20 cellular contexts compared by ENCODE assay signal in genomic region chr18:1292167-1292566, GRCh38.
DNase-seq lines count a peak whose midpoint lies in the region; ATAC-seq, FAIRE-seq and TF ChIP-seq lines count a peak whose summit lies in the region.
"Had no signal": no experiment of that assay in that cellular context is flagged by ENCODE, and none has a peak within 500 bp of the region (broad histone marks: within the 10 kb centered on the region; RNA-seq: fewer than 3 reads in every experiment).

No MANE protein-coding gene starts in this region.

- peak; percentile 26 for DNase-seq in NCI-H2029 (lab: John Stamatoyannopoulos, UW)
- no peak for DNase-seq in NCI-H2029 treated with DMSO at 0.1 percent for 48 hours (lab: John Stamatoyannopoulos, UW)
- DNase-seq in right lobe of liver: no peak
- DNase-seq in HepG2 (ENCODE audit: low spot score): no peak
- DNase-seq in NCI-H774 (lab: John Stamatoyannopoulos, UW): peak; percentile 45
- no peak for DNase-seq in pancreas
- DNase-seq in MG63: no peak
- DNase-seq in activated CD8-positive, alpha-beta memory T cell treated with anti-CD3 and anti-CD28 coated beads, Interleukin-2, amount 10 ng/mL, durations not matched to agents 7 days and 5 days: no peak
- DNase-seq: 8988T; ACHN; Calu3; CD4-positive, CD25-positive, alpha-beta regulatory T cell; DMS 273 treated with DMSO at 0.1 percent for 48 hours; DMS79 treated with DMSO at 0.1 percent for 48 hours; EL; GOT3; H9 had no signal

- TF ChIP-seq POLR2A in right lobe of liver (IDR thresholded peaks at IDR 0.05): no peak
- TF ChIP-seq POLR2A in HepG2 (IDR thresholded peaks at IDR 0.05; ENCODE audit: insufficient read depth in 1 of 2, low read depth in 2 of 2, low read length in 2 of 2): no peak

- H3K36me3 Mint-ChIP-seq in activated CD8-positive, alpha-beta memory T cell treated with anti-CD3 and anti-CD28 coated beads, Interleukin-2, amount 10 ng/mL, durations not matched to agents 7 days and 5 days: no peaks in the 10 kb centered on the region
- H3K36me3 Mint-ChIP-seq: CD4-positive, CD25-positive, alpha-beta regulatory T cell had no signal

- CTCF ChIA-PET in HepG2 (lab: Yijun Ruan, JAX; ENCODE audit: low intra/inter-chr PET ratio, low total read pairs): no interaction called here
- CTCF ChIA-PET in activated CD8-positive, alpha-beta memory T cell treated with anti-CD3 and anti-CD28 coated beads, Interleukin-2, amount 10 ng/mL, durations not matched to agents 7 days and 5 days (lab: Charles Lee): no interaction called here

- H4K20me1 ChIP-seq in HepG2 (ENCODE audit: insufficient read depth, low read length): no peaks in the 10 kb centered on the region
- H4K20me1 ChIP-seq: BLaER1 treated with 17β-estradiol and CSF1 and Interleukin-3, amounts not matched to agents 10 nM and 100 nM had no signal

- H2AFZ ChIP-seq in HepG2 (ENCODE audit: low read length): no peak overlapping the region

- H3K9ac ChIP-seq in HepG2 (ENCODE audit: insufficient read depth, low read depth, low read length): no peak overlapping the region
- H3K9ac ChIP-seq: BLaER1 treated with 17β-estradiol and CSF1 and Interleukin-3, amounts not matched to agents 10 nM and 100 nM had no signal

- no peak for TF ChIP-seq CTCF in right lobe of liver (IDR thresholded peaks at IDR 0.05)
- no peak for TF ChIP-seq CTCF in HepG2 (CRISPR knock-in tag; IDR thresholded peaks at IDR 0.05)
- no peak for TF ChIP-seq CTCF in pancreas (IDR thresholded peaks at IDR 0.05)

- ATAC-seq in right lobe of liver (peak; percentile 56 to 82 (median 68)), HepG2 (no peak), pancreas (peak in 3 of 4 donors; percentile 39 to 57 (median 42))
- ATAC-seq in activated CD8-positive, alpha-beta memory T cell treated with anti-CD3 and anti-CD28 coated beads, Interleukin-2, amount 10 ng/mL, durations not matched to agents 7 days and 5 days: no peak

- H3K27ac Mint-ChIP-seq in activated CD8-positive, alpha-beta memory T cell treated with anti-CD3 and anti-CD28 coated beads, Interleukin-2, amount 10 ng/mL, durations not matched to agents 7 days and 5 days: no peak overlapping the region
- H3K27ac Mint-ChIP-seq: CD4-positive, CD25-positive, alpha-beta regulatory T cell had no signal

- H3K27me3 Mint-ChIP-seq in activated CD8-positive, alpha-beta memory T cell treated with anti-CD3 and anti-CD28 coated beads, Interleukin-2, amount 10 ng/mL, durations not matched to agents 7 days and 5 days: no peaks in the 10 kb centered on the region
- H3K27me3 Mint-ChIP-seq: CD4-positive, CD25-positive, alpha-beta regulatory T cell had no signal

- no peaks in the 10 kb centered on the region for H3K36me3 ChIP-seq in right lobe of liver
- H3K36me3 ChIP-seq in HepG2 (replicated peaks in 1 of 2; ENCODE audit: control insufficient read depth in 1 of 2, insufficient read depth in 2 of 2, low read length in 2 of 2): no peaks in the 10 kb centered on the region
- H3K36me3 ChIP-seq in pancreas: no peaks in the 10 kb centered on the region
- no peaks in the 10 kb centered on the region for H3K36me3 ChIP-seq in MG63
- H3K36me3 ChIP-seq: BLaER1 treated with 17β-estradiol and CSF1 and Interleukin-3, amounts not matched to agents 10 nM and 100 nM had no signal

- no peak for TF ChIP-seq RAD21 in HepG2 (CRISPR knock-in tag; IDR thresholded peaks at IDR 0.05)

- intact Hi-C loops in right lobe of liver (cut with DNase I): no loop called here
- intact Hi-C loops in HepG2 (cut with micrococcal nuclease; ENCODE audit: unreplicated experiment): no loop called here
- intact Hi-C loops in pancreas (cut with DNase I): no loop called here

- H3K4me3 ChIP-seq in right lobe of liver (no peak overlapping the region), HepG2 (replicated peaks in 1 of 3; ENCODE audit: insufficient read depth in 1 of 3, low read depth in 2 of 3, low read length in 3 of 3) (no peak overlapping the region), pancreas (no peak overlapping the region), MG63 (no peak overlapping the region)
- H3K4me3 ChIP-seq: BLaER1 treated with 17β-estradiol and CSF1 and Interleukin-3, amounts not matched to agents 10 nM and 100 nM had no signal

- FAIRE-seq in HepG2 (lab: Jason Lieb, UNC) (no peak), pancreas (lab: Jason Lieb, UNC) (no peak)
- FAIRE-seq: G401.6, GM12892 had no signal

- POLR2A ChIA-PET in HepG2 (lab: Yijun Ruan, JAX): no interaction called here

- peaks cover 0 to 5% (median 2%) of the 10 kb centered on the region in 4 donors for H3K4me1 ChIP-seq in right lobe of liver
- no peaks in the 10 kb centered on the region for H3K4me1 ChIP-seq in HepG2 (ENCODE audit: insufficient read depth, low read length)
- peaks cover 0 to 4% (median 0%) of the 10 kb centered on the region in 3 donors for H3K4me1 ChIP-seq in pancreas
- H3K4me1 ChIP-seq: BLaER1 treated with 17β-estradiol and CSF1 and Interleukin-3, amounts not matched to agents 10 nM and 100 nM had no signal

- peaks cover 3% of the 10 kb centered on the region for H3K9me3 Mint-ChIP-seq in activated CD8-positive, alpha-beta memory T cell treated with anti-CD3 and anti-CD28 coated beads, Interleukin-2, amount 10 ng/mL, durations not matched to agents 7 days and 5 days (ENCODE audit: low read depth)

- H3K4me2 ChIP-seq in HepG2 (ENCODE audit: low read depth, low read length): no peak overlapping the region
- H3K4me2 ChIP-seq: BLaER1 treated with 17β-estradiol and CSF1 and Interleukin-3, amounts not matched to agents 10 nM and 100 nM had no signal

- H3K27me3 ChIP-seq in right lobe of liver: no peaks in the 10 kb centered on the region
- no peaks in the 10 kb centered on the region for H3K27me3 ChIP-seq in HepG2 (ENCODE audit: control insufficient read depth in 1 of 2, insufficient read depth in 2 of 2, low read length in 2 of 2)
- no peaks in the 10 kb centered on the region for H3K27me3 ChIP-seq in pancreas
- no peaks in the 10 kb centered on the region for H3K27me3 ChIP-seq in MG63
- H3K27me3 ChIP-seq: BLaER1 treated with 17β-estradiol and CSF1 and Interleukin-3, amounts not matched to agents 10 nM and 100 nM had no signal

- no TSS peak for BruUV-seq in HepG2 (replicated peaks; lab: Mats Ljungman, UMichigan)

- H3K79me2 ChIP-seq in HepG2 (ENCODE audit: insufficient read depth, low read length): no peaks in the 10 kb centered on the region

- H3K4me1 Mint-ChIP-seq in activated CD8-positive, alpha-beta memory T cell treated with anti-CD3 and anti-CD28 coated beads, Interleukin-2, amount 10 ng/mL, durations not matched to agents 7 days and 5 days: no peaks in the 10 kb centered on the region
- H3K4me1 Mint-ChIP-seq: CD4-positive, CD25-positive, alpha-beta regulatory T cell had no signal

- in situ Hi-C loops in HepG2 (cut with HindIII; ENCODE audit: extremely low pct_ligation_motif_present, low pct_unique_long_range_greater_than_20kb): no loop called here

- no peak overlapping the region for H3K4me3 Mint-ChIP-seq in activated CD8-positive, alpha-beta memory T cell treated with anti-CD3 and anti-CD28 coated beads, Interleukin-2, amount 10 ng/mL, durations not matched to agents 7 days and 5 days
- H3K4me3 Mint-ChIP-seq: CD4-positive, CD25-positive, alpha-beta regulatory T cell; H9 had no signal

- H3K27ac ChIP-seq in right lobe of liver: peak overlapping the region in 1 of 3 donors; percentile 17
- no peak overlapping the region for H3K27ac ChIP-seq in HepG2 (ENCODE audit: extremely low read length, insufficient read depth, low read length)
- H3K27ac ChIP-seq in pancreas: peak overlapping the region in 2 of 4 donors; percentile 20 to 33
- H3K27ac ChIP-seq: BLaER1 treated with 17β-estradiol and CSF1 and Interleukin-3, amounts not matched to agents 10 nM and 100 nM had no signal

- no peaks in the 10 kb centered on the region for H3K9me3 ChIP-seq in right lobe of liver
- H3K9me3 ChIP-seq in HepG2 (ENCODE audit: low read length): no peaks in the 10 kb centered on the region
- H3K9me3 ChIP-seq in pancreas: no peaks in the 10 kb centered on the region
- H3K9me3 ChIP-seq in MG63: peaks cover 4% of the 10 kb centered on the region
- H3K9me3 ChIP-seq: BLaER1 treated with 17β-estradiol and CSF1 and Interleukin-3, amounts not matched to agents 10 nM and 100 nM had no signal

- TF ChIP-seq EP300 in HepG2 (IDR thresholded peaks at IDR 0.05; ENCODE audit: low read depth in 2 of 2, low read length in 2 of 2) (no peak), HepG2 (CRISPR knock-in tag; IDR thresholded peaks at IDR 0.05; ENCODE audit: borderline replicate concordance) (no peak)

TF ChIP-seq in HepG2, 621 proteins besides CTCF, POLR2A, EP300 and RAD21 (continues in another document):
- TF ChIP-seq MZF1 (CRISPR knock-in tag; IDR thresholded peaks at IDR 0.05; ENCODE audit: borderline replicate concordance) (no peak), RXRB (CRISPR knock-in tag; IDR thresholded peaks at IDR 0.05; ENCODE audit: borderline replicate concordance) (no peak), ZNF788 (CRISPR knock-in tag; IDR thresholded peaks at IDR 0.05; ENCODE audit: borderline replicate concordance) (no peak), NFATC3 (CRISPR knock-in tag; IDR thresholded peaks at IDR 0.05) (no peak), HMG20A (CRISPR knock-in tag; IDR thresholded peaks at IDR 0.05; ENCODE audit: borderline replicate concordance) (no peak), ZMYM4 (CRISPR knock-in tag; IDR thresholded peaks at IDR 0.05) (no peak), KDM5B (CRISPR knock-in tag; IDR thresholded peaks at IDR 0.05; ENCODE audit: borderline replicate concordance) (no peak)

Comparison
In these comparisons a context has a peak if more than half of its experiments do, and no peak if none do; other contexts are left out.
1. DNase-seq: peak in NCI-H2029 (single experiment) and NCI-H774 (single experiment); none in NCI-H2029 treated with DMSO at 0.1 percent for 48 hours (single experiment), right lobe of liver (0 of 3), HepG2 (single experiment), pancreas (0 of 6), MG63 (single experiment) and activated CD8-positive, alpha-beta memory T cell treated with anti-CD3 and anti-CD28 coated beads, Interleukin-2, amount 10 ng/mL, durations not matched to agents 7 days and 5 days (single experiment).
2. ATAC-seq: peak in right lobe of liver (4 of 4) and pancreas (3 of 4); none in HepG2 (single experiment) and activated CD8-positive, alpha-beta memory T cell treated with anti-CD3 and anti-CD28 coated beads, Interleukin-2, amount 10 ng/mL, durations not matched to agents 7 days and 5 days (single experiment).